ENCODE assay signal across 24 cellular contexts in the genomic region with DNA sequence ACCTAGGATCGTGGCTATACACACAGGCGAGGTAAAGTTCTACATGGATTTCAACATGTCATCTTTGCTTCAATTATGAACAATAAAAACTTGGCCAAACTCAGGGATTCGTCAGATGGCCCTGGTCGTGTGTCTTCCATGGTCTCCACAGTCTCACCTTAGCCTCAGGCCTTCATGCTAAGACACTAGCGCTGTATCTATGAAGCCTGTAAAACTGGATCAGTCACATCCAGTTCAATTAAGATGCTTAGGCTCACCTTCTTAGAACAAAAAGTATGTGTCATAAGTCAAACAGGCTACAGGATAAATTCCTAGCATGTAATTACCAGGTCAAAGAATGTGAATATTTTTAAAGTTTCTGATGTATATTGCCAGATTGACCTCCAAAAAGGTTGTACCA.
"Had no signal": no experiment of that assay in that cellular context is flagged by ENCODE, and none has a peak within 500 bp of the region (broad histone marks: within the 10 kb centered on the region; RNA-seq: fewer than 3 reads in every experiment).

No MANE protein-coding gene starts in this region.

- H3K36me3 Mint-ChIP-seq: immature natural killer cell; naive thymus-derived CD4-positive, alpha-beta T cell; stimulated activated memory B cell treated with anti-CD40 and anti-IgM and Interleukin-4, amounts not matched to agents 10 μg/mL and 1 μg/mL and 100 μg/mL, for 72 hours had no signal

- H3K36me3 ChIP-seq: esophagus muscularis mucosa, gastroesophageal sphincter, prostate gland, right lobe of liver, spleen, tibial artery had no signal

- H3K4me3 ChIP-seq: coronary artery, esophagus muscularis mucosa, gastroesophageal sphincter, lung, prostate gland, right lobe of liver, spleen, tibial artery had no signal

- DNase-seq: effector CD4-positive, alpha-beta T cell; endodermal cell; glutamatergic neuron; immature natural killer cell; left colon; left ventricle myocardium superior; mesendoderm; naive thymus-derived CD4-positive, alpha-beta T cell; nephron progenitor cell; retina; right lobe of liver; spleen; stimulated activated CD4-positive, alpha-beta T cell treated with anti-CD3 and anti-CD28 coated beads, Interleukin-15, amount 100 ng/mL, for 24 hours; stimulated activated CD4-positive, alpha-beta T cell treated with anti-CD3 and anti-CD28 coated beads, Interleukin-1b, Interleukin-23, amount 100 ng/mL, for 48 hours; stimulated activated CD4-positive, alpha-beta T cell treated with anti-CD3 and anti-CD28 coated beads, Interleukin-4, amount 100 ng/mL, for 24 hours; tibial artery had no signal

- H3K4me3 Mint-ChIP-seq: endodermal cell; immature natural killer cell; naive thymus-derived CD4-positive, alpha-beta T cell; nephron progenitor cell; stimulated activated memory B cell treated with anti-CD40 and anti-IgM and Interleukin-4, amounts not matched to agents 10 μg/mL and 1 μg/mL and 100 μg/mL, for 72 hours; stimulated activated naive CD8-positive, alpha-beta T cell treated with anti-CD3 and anti-CD28 coated beads, Interleukin-15, Interleukin-2, amounts not matched to agents 100 ng/mL and 50 ng/mL, for 24 hours had no signal

- H3K27ac Mint-ChIP-seq: endodermal cell; immature natural killer cell; naive thymus-derived CD4-positive, alpha-beta T cell; stimulated activated memory B cell treated with anti-CD40 and anti-IgM and Interleukin-4, amounts not matched to agents 10 μg/mL and 1 μg/mL and 100 μg/mL, for 72 hours; stimulated activated naive CD8-positive, alpha-beta T cell treated with anti-CD3 and anti-CD28 coated beads, Interleukin-15, Interleukin-2, amounts not matched to agents 100 ng/mL and 50 ng/mL, for 24 hours had no signal

- H3K27me3 Mint-ChIP-seq: stimulated activated naive CD8-positive, alpha-beta T cell treated with anti-CD3 and anti-CD28 coated beads, Interleukin-15, Interleukin-2, amounts not matched to agents 100 ng/mL and 50 ng/mL, for 24 hours had no signal

- H3K4me1 Mint-ChIP-seq: endodermal cell; immature natural killer cell; naive thymus-derived CD4-positive, alpha-beta T cell; stimulated activated memory B cell treated with anti-CD40 and anti-IgM and Interleukin-4, amounts not matched to agents 10 μg/mL and 1 μg/mL and 100 μg/mL, for 72 hours had no signal

- H3K9me3 Mint-ChIP-seq: endodermal cell; stimulated activated naive CD8-positive, alpha-beta T cell treated with anti-CD3 and anti-CD28 coated beads, Interleukin-15, Interleukin-2, amounts not matched to agents 100 ng/mL and 50 ng/mL, for 24 hours had no signal

- ATAC-seq: gastroesophageal sphincter; left colon; left ventricle myocardium superior; naive thymus-derived CD4-positive, alpha-beta T cell; right lobe of liver; stimulated activated memory B cell treated with anti-CD40 and anti-IgM and Interleukin-4, amounts not matched to agents 10 μg/mL and 1 μg/mL and 100 μg/mL, for 72 hours had no signal

- H3K27me3 ChIP-seq: esophagus muscularis mucosa, gastroesophageal sphincter, right lobe of liver, spleen, tibial artery had no signal

- H3K4me1 ChIP-seq: esophagus muscularis mucosa, gastroesophageal sphincter, parathyroid adenoma, prostate gland, right lobe of liver, spleen had no signal

- H2AFZ ChIP-seq: parathyroid adenoma had no signal

- H3K79me2 ChIP-seq: parathyroid adenoma had no signal

- H3K27ac ChIP-seq: coronary artery, esophagus muscularis mucosa, gastroesophageal sphincter, parathyroid adenoma, prostate gland, right lobe of liver, spleen, tibial artery had no signal

- H3K9me3 ChIP-seq: esophagus muscularis mucosa, gastroesophageal sphincter, prostate gland, right lobe of liver, spleen, tibial artery had no signal

- H3K9ac ChIP-seq: parathyroid adenoma had no signal
